In the genomic region with DNA sequence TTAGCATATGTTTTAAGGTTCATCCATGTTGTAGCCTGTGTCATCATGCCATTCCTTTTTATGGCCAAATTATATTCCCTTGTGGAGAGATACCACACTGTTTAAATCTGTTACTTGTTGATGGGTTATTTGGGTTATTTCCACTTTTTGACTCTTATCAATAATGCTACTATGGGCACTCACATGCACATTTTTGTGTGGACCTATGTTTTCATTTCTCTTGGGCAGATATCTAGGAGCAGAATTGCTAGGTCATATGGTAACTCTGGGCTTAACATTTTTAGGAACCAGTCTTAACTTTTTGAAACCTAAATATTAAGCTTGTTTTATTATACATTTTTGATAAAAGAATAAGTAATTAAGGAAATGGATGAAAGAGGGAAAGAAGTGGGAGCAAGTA, we compare ENCODE assay signal across 29 cellular contexts. TPM values are rescaled to one million over a fixed set of nuclear protein-coding genes. Genes with fewer than 3 reads are reported as not detected.
"Had no signal": no experiment of that assay in that cellular context is flagged by ENCODE, and none has a peak within 500 bp of the region (broad histone marks: within the 10 kb centered on the region; RNA-seq: fewer than 3 reads in every experiment).

No MANE protein-coding gene starts in this region.

- H3K9me3 Mint-ChIP-seq: natural killer cell; stimulated activated effector memory CD8-positive, alpha-beta T cell treated with anti-CD3 and anti-CD28 coated beads, Interleukin-12 subunit alpha, Interleukin-12 subunit beta, amount 100 ng/mL, for 72 hours; stimulated activated naive CD8-positive, alpha-beta T cell treated with anti-CD3 and anti-CD28 coated beads, Interleukin-15, Interleukin-2, amounts not matched to agents 100 ng/mL and 50 ng/mL, for 24 hours had no signal

- ATAC-seq: naive thymus-derived CD4-positive, alpha-beta T cell; natural killer cell; psoas muscle; right cardiac atrium; right lobe of liver; stimulated activated effector memory CD8-positive, alpha-beta T cell treated with anti-CD3 and anti-CD28 coated beads, Interleukin-12 subunit alpha, Interleukin-12 subunit beta, amount 100 ng/mL, for 72 hours; stimulated activated naive B cell treated with anti-CD40 and anti-IgM and Interleukin-4, amounts not matched to agents 10 μg/mL and 1 μg/mL and 100 μg/mL, for 72 hours; upper lobe of right lung had no signal

- DNase-seq: naive thymus-derived CD4-positive, alpha-beta T cell; natural killer cell; nephron progenitor cell; occipital lobe; ovary; posterior cingulate gyrus; psoas muscle; right cardiac atrium; right lobe of liver; small intestine; stimulated activated CD4-positive, alpha-beta T cell treated with anti-CD3 and anti-CD28 coated beads, Interleukin-15, amount 100 ng/mL, for 24 hours; stimulated activated CD4-positive, alpha-beta T cell treated with anti-CD3 and anti-CD28 coated beads, Interleukin-2, amount 100 ng/mL, for 24 hours; stimulated activated CD4-positive, alpha-beta T cell treated with anti-CD3 and anti-CD28 coated beads, Interleukin-2, amount 100 ng/mL, for 48 hours; stimulated activated CD4-positive, alpha-beta T cell treated with anti-CD3 and anti-CD28 coated beads, Interleukin-4, amount 100 ng/mL, for 24 hours; stimulated activated naive B cell treated with anti-CD40 and anti-IgM and Interleukin-4, amounts not matched to agents 10 μg/mL and 1 μg/mL and 100 μg/mL, for 72 hours; stimulated activated naive CD4-positive, alpha-beta T cell treated with Interleukin-2 at 50 U/mL for 16 hours; stomach; thyroid gland; trophoblast cell; upper lobe of right lung; uterus had no signal

- H3K36me3 Mint-ChIP-seq: natural killer cell; stimulated activated effector memory CD8-positive, alpha-beta T cell treated with anti-CD3 and anti-CD28 coated beads, Interleukin-12 subunit alpha, Interleukin-12 subunit beta, amount 100 ng/mL, for 72 hours; stimulated activated naive B cell treated with anti-CD40 and anti-IgM and Interleukin-4, amounts not matched to agents 10 μg/mL and 1 μg/mL and 100 μg/mL, for 72 hours had no signal

- FAIRE-seq: small intestine had no signal

- H3K9ac ChIP-seq: neural progenitor cell, parathyroid adenoma had no signal

- H3K4me1 Mint-ChIP-seq: stimulated activated effector memory CD8-positive, alpha-beta T cell treated with anti-CD3 and anti-CD28 coated beads, Interleukin-12 subunit alpha, Interleukin-12 subunit beta, amount 100 ng/mL, for 72 hours; stimulated activated naive B cell treated with anti-CD40 and anti-IgM and Interleukin-4, amounts not matched to agents 10 μg/mL and 1 μg/mL and 100 μg/mL, for 72 hours had no signal

- H3K36me3 ChIP-seq: neural progenitor cell, ovary, right lobe of liver, sigmoid colon, stomach, thoracic aorta, thyroid gland, tibial nerve, upper lobe of right lung, uterus had no signal

- H3K4me3 ChIP-seq: neural progenitor cell, ovary, psoas muscle, right lobe of liver, sigmoid colon, stomach, thoracic aorta, thyroid gland, tibial nerve, upper lobe of right lung, uterus had no signal

- H3K27ac ChIP-seq: neural progenitor cell, ovary, parathyroid adenoma, psoas muscle, right lobe of liver, stomach, thoracic aorta, thyroid gland, tibial nerve, upper lobe of right lung, uterus had no signal

- H3K9me3 ChIP-seq: ovary, psoas muscle, right lobe of liver, sigmoid colon, stomach, thoracic aorta, thyroid gland, tibial nerve, upper lobe of right lung, uterus had no signal

- H3K4me3 Mint-ChIP-seq: naive thymus-derived CD4-positive, alpha-beta T cell; natural killer cell; nephron progenitor cell; neural progenitor cell; stimulated activated effector memory CD8-positive, alpha-beta T cell treated with anti-CD3 and anti-CD28 coated beads, Interleukin-12 subunit alpha, Interleukin-12 subunit beta, amount 100 ng/mL, for 72 hours; stimulated activated naive B cell treated with anti-CD40 and anti-IgM and Interleukin-4, amounts not matched to agents 10 μg/mL and 1 μg/mL and 100 μg/mL, for 72 hours; stimulated activated naive CD8-positive, alpha-beta T cell treated with anti-CD3 and anti-CD28 coated beads, Interleukin-15, Interleukin-2, amounts not matched to agents 100 ng/mL and 50 ng/mL, for 24 hours had no signal

- H3K27ac Mint-ChIP-seq: naive thymus-derived CD4-positive, alpha-beta T cell; natural killer cell; nephron progenitor cell; neural progenitor cell; progenitor cell of endocrine pancreas; stimulated activated effector memory CD8-positive, alpha-beta T cell treated with anti-CD3 and anti-CD28 coated beads, Interleukin-12 subunit alpha, Interleukin-12 subunit beta, amount 100 ng/mL, for 72 hours; stimulated activated naive B cell treated with anti-CD40 and anti-IgM and Interleukin-4, amounts not matched to agents 10 μg/mL and 1 μg/mL and 100 μg/mL, for 72 hours; stimulated activated naive CD8-positive, alpha-beta T cell treated with anti-CD3 and anti-CD28 coated beads, Interleukin-15, Interleukin-2, amounts not matched to agents 100 ng/mL and 50 ng/mL, for 24 hours had no signal

RNA-seq across cellular contexts. Expression of a gene that starts 4.0 kb away (rescaled TPM):
- total RNA-seq: naive thymus-derived CD4-positive, alpha-beta T cell; natural killer cell had no signal
- polyA plus RNA-seq: naive thymus-derived CD4-positive, alpha-beta T cell had no signal
